In the genomic region with DNA sequence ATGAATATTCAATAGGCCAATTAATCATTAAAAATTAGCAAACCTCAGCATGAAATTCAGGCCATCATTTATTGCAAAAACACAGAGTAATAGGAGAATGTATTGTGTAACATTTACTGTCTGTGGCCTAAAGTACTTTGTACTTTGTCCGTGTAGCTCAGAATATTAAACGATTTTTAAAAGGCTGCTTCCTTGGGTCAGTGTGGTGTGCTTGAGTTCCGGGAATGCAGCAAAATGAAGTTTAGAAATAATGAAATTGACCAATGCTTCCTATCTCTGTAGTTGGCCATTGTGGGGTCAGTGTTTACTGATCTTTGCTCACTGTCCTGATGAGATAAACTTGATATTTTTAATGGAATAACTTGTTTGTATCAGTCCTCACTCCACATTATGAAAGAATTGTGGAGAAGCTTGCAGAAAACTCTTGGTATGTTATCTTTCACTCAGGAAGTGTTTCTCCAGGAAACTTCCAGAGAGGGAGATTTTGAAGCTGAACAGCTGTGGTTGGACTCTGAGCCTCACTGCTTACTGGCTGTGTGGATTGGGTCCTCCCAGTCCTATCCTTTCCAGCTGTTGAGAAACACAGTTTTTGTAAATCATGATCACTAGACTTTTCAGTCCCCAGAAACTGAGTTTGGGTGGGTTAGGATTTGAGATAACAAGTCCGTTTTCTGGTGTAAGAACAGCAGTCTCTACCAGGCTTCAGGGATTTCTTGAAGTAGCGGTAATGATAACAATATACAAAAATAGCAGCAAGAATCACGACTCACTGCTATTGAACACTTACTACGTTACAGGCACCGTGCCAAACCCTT, we compare ENCODE assay signal across 1 cellular context.
TF ChIP-seq lines count a peak whose summit lies in the region.

No MANE protein-coding gene starts in this region.

TF ChIP-seq in HepG2, 621 proteins besides CTCF, POLR2A, EP300 and RAD21 (continued from another document and continues in another):
- TF ChIP-seq, protein P1, sequence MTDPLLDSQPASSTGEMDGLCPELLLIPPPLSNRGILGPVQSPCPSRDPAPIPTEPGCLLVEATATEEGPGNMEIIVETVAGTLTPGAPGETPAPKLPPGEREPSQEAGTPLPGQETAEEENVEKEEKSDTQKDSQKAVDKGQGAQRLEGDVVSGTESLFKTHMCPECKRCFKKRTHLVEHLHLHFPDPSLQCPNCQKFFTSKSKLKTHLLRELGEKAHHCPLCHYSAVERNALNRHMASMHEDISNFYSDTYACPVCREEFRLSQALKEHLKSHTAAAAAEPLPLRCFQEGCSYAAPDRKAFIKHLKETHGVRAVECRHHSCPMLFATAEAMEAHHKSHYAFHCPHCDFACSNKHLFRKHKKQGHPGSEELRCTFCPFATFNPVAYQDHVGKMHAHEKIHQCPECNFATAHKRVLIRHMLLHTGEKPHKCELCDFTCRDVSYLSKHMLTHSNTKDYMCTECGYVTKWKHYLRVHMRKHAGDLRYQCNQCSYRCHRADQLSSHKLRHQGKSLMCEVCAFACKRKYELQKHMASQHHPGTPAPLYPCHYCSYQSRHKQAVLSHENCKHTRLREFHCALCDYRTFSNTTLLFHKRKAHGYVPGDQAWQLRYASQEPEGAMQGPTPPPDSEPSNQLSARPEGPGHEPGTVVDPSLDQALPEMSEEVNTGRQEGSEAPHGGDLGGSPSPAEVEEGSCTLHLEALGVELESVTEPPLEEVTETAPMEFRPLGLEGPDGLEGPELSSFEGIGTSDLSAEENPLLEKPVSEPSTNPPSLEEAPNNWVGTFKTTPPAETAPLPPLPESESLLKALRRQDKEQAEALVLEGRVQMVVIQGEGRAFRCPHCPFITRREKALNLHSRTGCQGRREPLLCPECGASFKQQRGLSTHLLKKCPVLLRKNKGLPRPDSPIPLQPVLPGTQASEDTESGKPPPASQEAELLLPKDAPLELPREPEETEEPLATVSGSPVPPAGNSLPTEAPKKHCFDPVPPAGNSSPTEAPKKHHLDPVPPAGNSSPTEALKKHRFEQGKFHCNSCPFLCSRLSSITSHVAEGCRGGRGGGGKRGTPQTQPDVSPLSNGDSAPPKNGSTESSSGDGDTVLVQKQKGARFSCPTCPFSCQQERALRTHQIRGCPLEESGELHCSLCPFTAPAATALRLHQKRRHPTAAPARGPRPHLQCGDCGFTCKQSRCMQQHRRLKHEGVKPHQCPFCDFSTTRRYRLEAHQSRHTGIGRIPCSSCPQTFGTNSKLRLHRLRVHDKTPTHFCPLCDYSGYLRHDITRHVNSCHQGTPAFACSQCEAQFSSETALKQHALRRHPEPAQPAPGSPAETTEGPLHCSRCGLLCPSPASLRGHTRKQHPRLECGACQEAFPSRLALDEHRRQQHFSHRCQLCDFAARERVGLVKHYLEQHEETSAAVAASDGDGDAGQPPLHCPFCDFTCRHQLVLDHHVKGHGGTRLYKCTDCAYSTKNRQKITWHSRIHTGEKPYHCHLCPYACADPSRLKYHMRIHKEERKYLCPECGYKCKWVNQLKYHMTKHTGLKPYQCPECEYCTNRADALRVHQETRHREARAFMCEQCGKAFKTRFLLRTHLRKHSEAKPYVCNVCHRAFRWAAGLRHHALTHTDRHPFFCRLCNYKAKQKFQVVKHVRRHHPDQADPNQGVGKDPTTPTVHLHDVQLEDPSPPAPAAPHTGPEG (CRISPR knock-in tag; IDR thresholded peaks at IDR 0.05) = no peak
- TF ChIP-seq NR2C2 (CRISPR knock-in tag; IDR thresholded peaks at IDR 0.05; ENCODE audit: borderline replicate concordance) (no peak), ZNF766 (CRISPR knock-in tag; IDR thresholded peaks at IDR 0.05; ENCODE audit: borderline replicate concordance) (no peak), GPN1 (CRISPR knock-in tag; IDR thresholded peaks at IDR 0.05; ENCODE audit: borderline replicate concordance) (no peak), NR2F2 (IDR thresholded peaks at IDR 0.05; ENCODE audit: borderline replicate concordance, low read depth) (no peak; the same call in 1 of the 2 replicates), GTF2F1 (IDR thresholded peaks at IDR 0.05; ENCODE audit: low read length) (no peak), MIER3 (CRISPR knock-in tag; IDR thresholded peaks at IDR 0.05; ENCODE audit: borderline replicate concordance) (peak; percentile 27; the same call in 1 of the 2 replicates), NCOA1 (CRISPR knock-in tag; IDR thresholded peaks at IDR 0.05) (0 out of 2 replicates have a peak, but pooled peaks have one; percentile 62), SP5 (CRISPR knock-in tag; IDR thresholded peaks at IDR 0.05; ENCODE audit: borderline replicate concordance, low read depth) (no peak), ZNF296 (CRISPR knock-in tag; conservative IDR thresholded peaks at IDR 0.05) (no peak), ZFP41 (CRISPR knock-in tag; IDR thresholded peaks at IDR 0.05; ENCODE audit: borderline replicate concordance) (no peak), MXD4 (CRISPR knock-in tag; IDR thresholded peaks at IDR 0.05) (no peak), SNRNP70 (IDR thresholded peaks at IDR 0.05; ENCODE audit: low read depth, low read length) (no peak), ZNF557 (CRISPR knock-in tag; IDR thresholded peaks at IDR 0.05) (no peak), ZNF749 (CRISPR knock-in tag; IDR thresholded peaks at IDR 0.05; ENCODE audit: borderline replicate concordance) (0 out of 2 replicates have a peak, but pooled peaks have one; percentile 26), ZNF34 (CRISPR knock-in tag; IDR thresholded peaks at IDR 0.05; ENCODE audit: borderline replicate concordance) (no peak), ZFP90 (CRISPR knock-in tag; IDR thresholded peaks at IDR 0.05; ENCODE audit: borderline replicate concordance) (no peak), ZNF564 (CRISPR knock-in tag; IDR thresholded peaks at IDR 0.05) (no peak), ARNTL (CRISPR knock-in tag; IDR thresholded peaks at IDR 0.05) (no peak), ATRX (CRISPR knock-in tag; IDR thresholded peaks at IDR 0.05; ENCODE audit: borderline replicate concordance) (no peak), ZNF710 (CRISPR knock-in tag; IDR thresholded peaks at IDR 0.05; ENCODE audit: borderline replicate concordance) (0 out of 2 replicates have a peak, but pooled peaks have one; percentile 23), HNF4G (IDR thresholded peaks at IDR 0.05; ENCODE audit: borderline replicate concordance, low read depth, low read length) (peak; percentile 83), HNF4G (CRISPR knock-in tag; IDR thresholded peaks at IDR 0.05; ENCODE audit: borderline replicate concordance, low read depth) (peak; percentile 32; the same call in 1 of the 2 replicates), ZFP37 (CRISPR knock-in tag; IDR thresholded peaks at IDR 0.05; ENCODE audit: borderline replicate concordance) (no peak), SIN3A (IDR thresholded peaks at IDR 0.05; ENCODE audit: borderline replicate concordance, low read depth, low read length) (0 out of 2 replicates have a peak, but pooled peaks have one; percentile 27), NR3C1 (CRISPR knock-in tag; IDR thresholded peaks at IDR 0.05) (no peak), RNF2 (conservative IDR thresholded peaks at IDR 0.05; ENCODE audit: low read depth) (no peak), ZNF441 (CRISPR knock-in tag; IDR thresholded peaks at IDR 0.05; ENCODE audit: borderline replicate concordance) (no peak), PTBP1 (IDR thresholded peaks at IDR 0.05; ENCODE audit: low read depth, low read length, poor library complexity, severe bottlenecking) (no peak), HNRNPLL (IDR thresholded peaks at IDR 0.05; ENCODE audit: low read depth, low read length, poor library complexity, severe bottlenecking) (no peak), SNAPC4 (CRISPR knock-in tag; IDR thresholded peaks at IDR 0.05) (0 out of 2 replicates have a peak, but pooled peaks have one; percentile 52), ASH2L (IDR thresholded peaks at IDR 0.05; ENCODE audit: insufficient read length, low read depth, low read length) (peak; percentile 74), RBAK (CRISPR knock-in tag; IDR thresholded peaks at IDR 0.05) (no peak), MED13 (CRISPR knock-in tag; IDR thresholded peaks at IDR 0.05) (no peak), ZSCAN22 (CRISPR knock-in tag; IDR thresholded peaks at IDR 0.05) (no peak), FOXO4 (CRISPR knock-in tag; conservative IDR thresholded peaks at IDR 0.05) (no peak), FOXO1 (CRISPR knock-in tag; IDR thresholded peaks at IDR 0.05) (peak; percentile 12; the same call in 1 of the 2 replicates), ZNF891 (CRISPR knock-in tag; IDR thresholded peaks at IDR 0.05) (no peak), FOXK1 (CRISPR knock-in tag; IDR thresholded peaks at IDR 0.05; ENCODE audit: borderline replicate concordance, low read depth) (no peak), ZNF616 (CRISPR knock-in tag; IDR thresholded peaks at IDR 0.05; ENCODE audit: low read depth) (no peak), TBL1XR1 (IDR thresholded peaks at IDR 0.05; ENCODE audit: borderline replicate concordance, low read length, partially characterized antibody) (no peak), ZNF136 (CRISPR knock-in tag; IDR thresholded peaks at IDR 0.05; ENCODE audit: low read depth) (no peak), TCF7 (IDR thresholded peaks at IDR 0.05; ENCODE audit: low read depth) (no peak)
- TF ChIP-seq, protein P2, sequence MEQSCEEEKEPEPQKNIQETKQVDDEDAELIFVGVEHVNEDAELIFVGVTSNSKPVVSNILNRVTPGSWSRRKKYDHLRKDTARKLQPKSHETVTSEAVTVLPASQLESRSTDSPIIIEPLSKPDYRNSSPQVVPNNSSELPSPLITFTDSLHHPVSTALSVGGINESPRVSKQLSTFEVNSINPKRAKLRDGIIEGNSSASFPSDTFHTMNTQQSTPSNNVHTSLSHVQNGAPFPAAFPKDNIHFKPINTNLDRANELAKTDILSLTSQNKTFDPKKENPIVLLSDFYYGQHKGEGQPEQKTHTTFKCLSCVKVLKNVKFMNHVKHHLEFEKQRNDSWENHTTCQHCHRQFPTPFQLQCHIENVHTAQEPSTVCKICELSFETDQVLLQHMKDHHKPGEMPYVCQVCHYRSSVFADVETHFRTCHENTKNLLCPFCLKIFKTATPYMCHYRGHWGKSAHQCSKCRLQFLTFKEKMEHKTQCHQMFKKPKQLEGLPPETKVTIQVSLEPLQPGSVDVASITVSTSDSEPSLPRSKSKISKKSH (CRISPR knock-in tag; IDR thresholded peaks at IDR 0.05; ENCODE audit: borderline replicate concordance) = no peak
- TF ChIP-seq, protein P3, sequence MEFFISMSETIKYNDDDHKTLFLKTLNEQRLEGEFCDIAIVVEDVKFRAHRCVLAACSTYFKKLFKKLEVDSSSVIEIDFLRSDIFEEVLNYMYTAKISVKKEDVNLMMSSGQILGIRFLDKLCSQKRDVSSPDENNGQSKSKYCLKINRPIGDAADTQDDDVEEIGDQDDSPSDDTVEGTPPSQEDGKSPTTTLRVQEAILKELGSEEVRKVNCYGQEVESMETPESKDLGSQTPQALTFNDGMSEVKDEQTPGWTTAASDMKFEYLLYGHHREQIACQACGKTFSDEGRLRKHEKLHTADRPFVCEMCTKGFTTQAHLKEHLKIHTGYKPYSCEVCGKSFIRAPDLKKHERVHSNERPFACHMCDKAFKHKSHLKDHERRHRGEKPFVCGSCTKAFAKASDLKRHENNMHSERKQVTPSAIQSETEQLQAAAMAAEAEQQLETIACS (CRISPR knock-in tag; IDR thresholded peaks at IDR 0.05) = no peak
